In the genomic region with DNA sequence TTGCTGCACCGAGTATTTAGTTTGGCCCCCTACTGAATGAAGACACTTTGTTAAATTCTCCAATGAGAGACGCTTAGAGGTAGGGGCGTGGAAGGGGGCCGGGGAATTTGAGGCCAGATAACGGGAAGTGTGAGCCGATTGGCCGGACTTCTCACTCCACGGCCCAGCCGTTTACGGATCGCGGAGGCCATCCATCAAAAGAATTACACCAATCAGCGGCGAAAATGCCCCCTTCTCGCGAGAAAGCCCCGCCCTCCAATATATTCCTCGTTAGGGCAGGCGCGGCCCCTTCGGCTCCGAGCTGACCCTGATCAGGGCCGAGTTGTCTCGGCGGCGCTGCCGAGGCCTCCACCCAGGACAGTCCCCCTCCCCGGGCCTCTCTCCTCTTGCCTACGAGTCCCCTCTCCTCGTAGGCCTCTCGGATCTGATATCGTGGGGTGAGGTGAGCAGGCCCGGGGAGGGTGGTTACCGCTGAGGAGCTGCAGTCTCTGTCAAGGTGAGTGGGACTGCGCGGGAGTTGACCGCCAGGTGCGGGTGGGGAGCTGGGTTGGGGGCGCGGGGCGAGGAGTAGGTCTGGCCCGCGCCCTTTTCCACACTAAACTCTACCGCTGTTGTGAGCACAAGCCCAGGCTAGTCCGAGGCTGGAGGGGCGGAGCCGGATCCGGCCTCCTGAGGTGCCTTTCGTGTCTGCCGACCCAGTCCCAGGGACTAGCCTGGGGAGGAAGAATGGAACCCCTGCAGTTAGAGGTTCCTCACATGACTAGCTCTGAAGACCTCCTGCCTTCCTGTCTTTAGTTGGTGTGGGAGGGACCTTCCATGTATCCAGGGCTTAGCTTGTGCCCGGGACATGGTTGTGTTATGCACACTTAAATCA, we compare ENCODE assay signal across 1 cellular context.
A peak's percentile ranks its signal among the peaks of the same experiment; 100 is the strongest.
TF ChIP-seq lines count a peak whose summit lies in the region.

A gene with protein sequence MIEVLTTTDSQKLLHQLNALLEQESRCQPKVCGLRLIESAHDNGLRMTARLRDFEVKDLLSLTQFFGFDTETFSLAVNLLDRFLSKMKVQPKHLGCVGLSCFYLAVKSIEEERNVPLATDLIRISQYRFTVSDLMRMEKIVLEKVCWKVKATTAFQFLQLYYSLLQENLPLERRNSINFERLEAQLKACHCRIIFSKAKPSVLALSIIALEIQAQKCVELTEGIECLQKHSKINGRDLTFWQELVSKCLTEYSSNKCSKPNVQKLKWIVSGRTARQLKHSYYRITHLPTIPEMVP (plus strand): TSS at position 287 of the 874 bp plus-strand sequence. CDS start 1,662 bp downstream, outside the sequence.

TF ChIP-seq in HepG2, 621 proteins besides CTCF, POLR2A, EP300 and RAD21 (continued from another document and continues in another):
- TF ChIP-seq MXD4 (CRISPR knock-in tag; IDR thresholded peaks at IDR 0.05): no peak
- peak; percentile 94 for TF ChIP-seq CHD2 (IDR thresholded peaks at IDR 0.05; ENCODE audit: low read depth, low read length)
- no peak for TF ChIP-seq MAFK (conservative IDR thresholded peaks at IDR 0.05 in 1 of 2, IDR thresholded peaks at IDR 0.05 in 1 of 2; ENCODE audit: low read length in 2 of 2)
- TF ChIP-seq HMGXB4 (CRISPR knock-in tag; IDR thresholded peaks at IDR 0.05; ENCODE audit: borderline replicate concordance in 1 of 2, low read depth in 1 of 2): peak; percentile 57 to 87; a peak in 3 of 4 replicates
- TF ChIP-seq, protein P1, sequence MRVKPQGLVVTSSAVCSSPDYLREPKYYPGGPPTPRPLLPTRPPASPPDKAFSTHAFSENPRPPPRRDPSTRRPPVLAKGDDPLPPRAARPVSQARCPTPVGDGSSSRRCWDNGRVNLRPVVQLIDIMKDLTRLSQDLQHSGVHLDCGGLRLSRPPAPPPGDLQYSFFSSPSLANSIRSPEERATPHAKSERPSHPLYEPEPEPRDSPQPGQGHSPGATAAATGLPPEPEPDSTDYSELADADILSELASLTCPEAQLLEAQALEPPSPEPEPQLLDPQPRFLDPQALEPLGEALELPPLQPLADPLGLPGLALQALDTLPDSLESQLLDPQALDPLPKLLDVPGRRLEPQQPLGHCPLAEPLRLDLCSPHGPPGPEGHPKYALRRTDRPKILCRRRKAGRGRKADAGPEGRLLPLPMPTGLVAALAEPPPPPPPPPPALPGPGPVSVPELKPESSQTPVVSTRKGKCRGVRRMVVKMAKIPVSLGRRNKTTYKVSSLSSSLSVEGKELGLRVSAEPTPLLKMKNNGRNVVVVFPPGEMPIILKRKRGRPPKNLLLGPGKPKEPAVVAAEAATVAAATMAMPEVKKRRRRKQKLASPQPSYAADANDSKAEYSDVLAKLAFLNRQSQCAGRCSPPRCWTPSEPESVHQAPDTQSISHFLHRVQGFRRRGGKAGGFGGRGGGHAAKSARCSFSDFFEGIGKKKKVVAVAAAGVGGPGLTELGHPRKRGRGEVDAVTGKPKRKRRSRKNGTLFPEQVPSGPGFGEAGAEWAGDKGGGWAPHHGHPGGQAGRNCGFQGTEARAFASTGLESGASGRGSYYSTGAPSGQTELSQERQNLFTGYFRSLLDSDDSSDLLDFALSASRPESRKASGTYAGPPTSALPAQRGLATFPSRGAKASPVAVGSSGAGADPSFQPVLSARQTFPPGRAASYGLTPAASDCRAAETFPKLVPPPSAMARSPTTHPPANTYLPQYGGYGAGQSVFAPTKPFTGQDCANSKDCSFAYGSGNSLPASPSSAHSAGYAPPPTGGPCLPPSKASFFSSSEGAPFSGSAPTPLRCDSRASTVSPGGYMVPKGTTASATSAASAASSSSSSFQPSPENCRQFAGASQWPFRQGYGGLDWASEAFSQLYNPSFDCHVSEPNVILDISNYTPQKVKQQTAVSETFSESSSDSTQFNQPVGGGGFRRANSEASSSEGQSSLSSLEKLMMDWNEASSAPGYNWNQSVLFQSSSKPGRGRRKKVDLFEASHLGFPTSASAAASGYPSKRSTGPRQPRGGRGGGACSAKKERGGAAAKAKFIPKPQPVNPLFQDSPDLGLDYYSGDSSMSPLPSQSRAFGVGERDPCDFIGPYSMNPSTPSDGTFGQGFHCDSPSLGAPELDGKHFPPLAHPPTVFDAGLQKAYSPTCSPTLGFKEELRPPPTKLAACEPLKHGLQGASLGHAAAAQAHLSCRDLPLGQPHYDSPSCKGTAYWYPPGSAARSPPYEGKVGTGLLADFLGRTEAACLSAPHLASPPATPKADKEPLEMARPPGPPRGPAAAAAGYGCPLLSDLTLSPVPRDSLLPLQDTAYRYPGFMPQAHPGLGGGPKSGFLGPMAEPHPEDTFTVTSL (CRISPR knock-in tag; IDR thresholded peaks at IDR 0.05; ENCODE audit: borderline replicate concordance): no peak; the same call in 1 of the 2 replicates
- TF ChIP-seq, protein P2, sequence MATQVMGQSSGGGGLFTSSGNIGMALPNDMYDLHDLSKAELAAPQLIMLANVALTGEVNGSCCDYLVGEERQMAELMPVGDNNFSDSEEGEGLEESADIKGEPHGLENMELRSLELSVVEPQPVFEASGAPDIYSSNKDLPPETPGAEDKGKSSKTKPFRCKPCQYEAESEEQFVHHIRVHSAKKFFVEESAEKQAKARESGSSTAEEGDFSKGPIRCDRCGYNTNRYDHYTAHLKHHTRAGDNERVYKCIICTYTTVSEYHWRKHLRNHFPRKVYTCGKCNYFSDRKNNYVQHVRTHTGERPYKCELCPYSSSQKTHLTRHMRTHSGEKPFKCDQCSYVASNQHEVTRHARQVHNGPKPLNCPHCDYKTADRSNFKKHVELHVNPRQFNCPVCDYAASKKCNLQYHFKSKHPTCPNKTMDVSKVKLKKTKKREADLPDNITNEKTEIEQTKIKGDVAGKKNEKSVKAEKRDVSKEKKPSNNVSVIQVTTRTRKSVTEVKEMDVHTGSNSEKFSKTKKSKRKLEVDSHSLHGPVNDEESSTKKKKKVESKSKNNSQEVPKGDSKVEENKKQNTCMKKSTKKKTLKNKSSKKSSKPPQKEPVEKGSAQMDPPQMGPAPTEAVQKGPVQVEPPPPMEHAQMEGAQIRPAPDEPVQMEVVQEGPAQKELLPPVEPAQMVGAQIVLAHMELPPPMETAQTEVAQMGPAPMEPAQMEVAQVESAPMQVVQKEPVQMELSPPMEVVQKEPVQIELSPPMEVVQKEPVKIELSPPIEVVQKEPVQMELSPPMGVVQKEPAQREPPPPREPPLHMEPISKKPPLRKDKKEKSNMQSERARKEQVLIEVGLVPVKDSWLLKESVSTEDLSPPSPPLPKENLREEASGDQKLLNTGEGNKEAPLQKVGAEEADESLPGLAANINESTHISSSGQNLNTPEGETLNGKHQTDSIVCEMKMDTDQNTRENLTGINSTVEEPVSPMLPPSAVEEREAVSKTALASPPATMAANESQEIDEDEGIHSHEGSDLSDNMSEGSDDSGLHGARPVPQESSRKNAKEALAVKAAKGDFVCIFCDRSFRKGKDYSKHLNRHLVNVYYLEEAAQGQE (IDR thresholded peaks at IDR 0.05; ENCODE audit: borderline replicate concordance in 1 of 2, low read depth in 1 of 2, low read length in 2 of 2): peak in 1 of 2 experiments; percentile 73; a peak in 1 of 4 replicates
- TF ChIP-seq, protein P3, sequence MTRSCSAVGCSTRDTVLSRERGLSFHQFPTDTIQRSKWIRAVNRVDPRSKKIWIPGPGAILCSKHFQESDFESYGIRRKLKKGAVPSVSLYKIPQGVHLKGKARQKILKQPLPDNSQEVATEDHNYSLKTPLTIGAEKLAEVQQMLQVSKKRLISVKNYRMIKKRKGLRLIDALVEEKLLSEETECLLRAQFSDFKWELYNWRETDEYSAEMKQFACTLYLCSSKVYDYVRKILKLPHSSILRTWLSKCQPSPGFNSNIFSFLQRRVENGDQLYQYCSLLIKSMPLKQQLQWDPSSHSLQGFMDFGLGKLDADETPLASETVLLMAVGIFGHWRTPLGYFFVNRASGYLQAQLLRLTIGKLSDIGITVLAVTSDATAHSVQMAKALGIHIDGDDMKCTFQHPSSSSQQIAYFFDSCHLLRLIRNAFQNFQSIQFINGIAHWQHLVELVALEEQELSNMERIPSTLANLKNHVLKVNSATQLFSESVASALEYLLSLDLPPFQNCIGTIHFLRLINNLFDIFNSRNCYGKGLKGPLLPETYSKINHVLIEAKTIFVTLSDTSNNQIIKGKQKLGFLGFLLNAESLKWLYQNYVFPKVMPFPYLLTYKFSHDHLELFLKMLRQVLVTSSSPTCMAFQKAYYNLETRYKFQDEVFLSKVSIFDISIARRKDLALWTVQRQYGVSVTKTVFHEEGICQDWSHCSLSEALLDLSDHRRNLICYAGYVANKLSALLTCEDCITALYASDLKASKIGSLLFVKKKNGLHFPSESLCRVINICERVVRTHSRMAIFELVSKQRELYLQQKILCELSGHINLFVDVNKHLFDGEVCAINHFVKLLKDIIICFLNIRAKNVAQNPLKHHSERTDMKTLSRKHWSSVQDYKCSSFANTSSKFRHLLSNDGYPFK (CRISPR knock-in tag; IDR thresholded peaks at IDR 0.05; ENCODE audit: borderline replicate concordance): peak; percentile 67; the same call in 1 of the 2 replicates
- TF ChIP-seq RXRB (CRISPR knock-in tag; IDR thresholded peaks at IDR 0.05; ENCODE audit: borderline replicate concordance): no peak; the same call in 1 of the 2 replicates
- TF ChIP-seq SAFB2 (CRISPR knock-in tag; IDR thresholded peaks at IDR 0.05; ENCODE audit: borderline replicate concordance, low read depth): no peak
- TF ChIP-seq FOXO1 (CRISPR knock-in tag; IDR thresholded peaks at IDR 0.05): no peak
- no peak for TF ChIP-seq ATM (IDR thresholded peaks at IDR 0.05; ENCODE audit: borderline replicate concordance)
- peak; percentile 74 for TF ChIP-seq ELF1 (CRISPR knock-in tag; IDR thresholded peaks at IDR 0.05)
- no peak for TF ChIP-seq CAMTA2 (CRISPR knock-in tag; IDR thresholded peaks at IDR 0.05; ENCODE audit: borderline replicate concordance)
- TF ChIP-seq, protein P4, sequence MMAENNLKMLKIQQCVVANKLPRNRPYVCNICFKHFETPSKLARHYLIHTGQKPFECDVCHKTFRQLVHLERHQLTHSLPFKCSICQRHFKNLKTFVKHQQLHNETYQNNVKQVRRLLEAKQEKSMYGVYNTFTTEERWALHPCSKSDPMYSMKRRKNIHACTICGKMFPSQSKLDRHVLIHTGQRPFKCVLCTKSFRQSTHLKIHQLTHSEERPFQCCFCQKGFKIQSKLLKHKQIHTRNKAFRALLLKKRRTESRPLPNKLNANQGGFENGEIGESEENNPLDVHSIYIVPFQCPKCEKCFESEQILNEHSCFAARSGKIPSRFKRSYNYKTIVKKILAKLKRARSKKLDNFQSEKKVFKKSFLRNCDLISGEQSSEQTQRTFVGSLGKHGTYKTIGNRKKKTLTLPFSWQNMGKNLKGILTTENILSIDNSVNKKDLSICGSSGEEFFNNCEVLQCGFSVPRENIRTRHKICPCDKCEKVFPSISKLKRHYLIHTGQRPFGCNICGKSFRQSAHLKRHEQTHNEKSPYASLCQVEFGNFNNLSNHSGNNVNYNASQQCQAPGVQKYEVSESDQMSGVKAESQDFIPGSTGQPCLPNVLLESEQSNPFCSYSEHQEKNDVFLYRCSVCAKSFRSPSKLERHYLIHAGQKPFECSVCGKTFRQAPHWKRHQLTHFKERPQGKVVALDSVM (CRISPR knock-in tag; IDR thresholded peaks at IDR 0.05): peak; percentile 51; the same call in 1 of the 2 replicates
- no peak for TF ChIP-seq GTF3A (CRISPR knock-in tag; conservative IDR thresholded peaks at IDR 0.05)
- 0 out of 2 replicates have a peak, but pooled peaks have one; percentile 7 for TF ChIP-seq CEBPB (IDR thresholded peaks at IDR 0.05; ENCODE audit: borderline replicate concordance, low read depth, low read length)
- 0 out of 2 replicates have a peak, but pooled peaks have one; percentile 35 for TF ChIP-seq IRX3 (CRISPR knock-in tag; IDR thresholded peaks at IDR 0.05; ENCODE audit: borderline replicate concordance, low read depth)
- peak; percentile 51; the same call in 1 of the 2 replicates for TF ChIP-seq KDM3A (CRISPR knock-in tag; IDR thresholded peaks at IDR 0.05; ENCODE audit: low read depth)
- no peak for TF ChIP-seq SATB2 (CRISPR knock-in tag; IDR thresholded peaks at IDR 0.05)
- no peak for TF ChIP-seq CENPT (CRISPR knock-in tag; IDR thresholded peaks at IDR 0.05; ENCODE audit: low read depth)
- TF ChIP-seq ZGPAT (CRISPR knock-in tag; IDR thresholded peaks at IDR 0.05): peak; percentile 91
- TF ChIP-seq, protein P5, sequence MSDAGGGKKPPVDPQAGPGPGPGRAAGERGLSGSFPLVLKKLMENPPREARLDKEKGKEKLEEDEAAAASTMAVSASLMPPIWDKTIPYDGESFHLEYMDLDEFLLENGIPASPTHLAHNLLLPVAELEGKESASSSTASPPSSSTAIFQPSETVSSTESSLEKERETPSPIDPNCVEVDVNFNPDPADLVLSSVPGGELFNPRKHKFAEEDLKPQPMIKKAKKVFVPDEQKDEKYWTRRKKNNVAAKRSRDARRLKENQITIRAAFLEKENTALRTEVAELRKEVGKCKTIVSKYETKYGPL (CRISPR knock-in tag; IDR thresholded peaks at IDR 0.05): no peak
- TF ChIP-seq NRL (CRISPR knock-in tag; IDR thresholded peaks at IDR 0.05; ENCODE audit: borderline replicate concordance): peak; percentile 62; the same call in 1 of the 2 replicates
- no peak for TF ChIP-seq ELF3 (CRISPR knock-in tag; IDR thresholded peaks at IDR 0.05)
- no peak for TF ChIP-seq JDP2 (CRISPR knock-in tag; IDR thresholded peaks at IDR 0.05; ENCODE audit: borderline replicate concordance)
- TF ChIP-seq, protein P6, sequence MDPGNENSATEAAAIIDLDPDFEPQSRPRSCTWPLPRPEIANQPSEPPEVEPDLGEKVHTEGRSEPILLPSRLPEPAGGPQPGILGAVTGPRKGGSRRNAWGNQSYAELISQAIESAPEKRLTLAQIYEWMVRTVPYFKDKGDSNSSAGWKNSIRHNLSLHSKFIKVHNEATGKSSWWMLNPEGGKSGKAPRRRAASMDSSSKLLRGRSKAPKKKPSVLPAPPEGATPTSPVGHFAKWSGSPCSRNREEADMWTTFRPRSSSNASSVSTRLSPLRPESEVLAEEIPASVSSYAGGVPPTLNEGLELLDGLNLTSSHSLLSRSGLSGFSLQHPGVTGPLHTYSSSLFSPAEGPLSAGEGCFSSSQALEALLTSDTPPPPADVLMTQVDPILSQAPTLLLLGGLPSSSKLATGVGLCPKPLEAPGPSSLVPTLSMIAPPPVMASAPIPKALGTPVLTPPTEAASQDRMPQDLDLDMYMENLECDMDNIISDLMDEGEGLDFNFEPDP (CRISPR knock-in tag; conservative IDR thresholded peaks at IDR 0.05): no peak
- TF ChIP-seq ZNF274 (CRISPR knock-in tag; IDR thresholded peaks at IDR 0.05): peak; percentile 62; the same call in 1 of the 2 replicates
- no peak for TF ChIP-seq ZSCAN29 (CRISPR knock-in tag; conservative IDR thresholded peaks at IDR 0.05)
